Comparison of ENCODE assay signal across 19 cellular contexts in genomic region chr11:68364581-68364980, GRCh38. TPM values are rescaled to one million over a fixed set of nuclear protein-coding genes. Genes with fewer than 3 reads are reported as not detected.
DNase-seq lines count a peak whose midpoint lies in the region; ATAC-seq, FAIRE-seq and TF ChIP-seq lines count a peak whose summit lies in the region.
"Had no signal": no experiment of that assay in that cellular context is flagged by ENCODE, and none has a peak within 500 bp of the region (broad histone marks: within the 10 kb centered on the region; RNA-seq: fewer than 3 reads in every experiment).

No MANE protein-coding gene starts in this region.

- DNase-seq in activated CD4-positive, alpha-beta T cell treated with anti-CD3 and anti-CD28 coated beads for 36 hours: no peak
- no peak for DNase-seq in activated CD4-positive, alpha-beta T cell treated with anti-CD3 and anti-CD28 coated beads, Interleukin-2, amount 10 ng/mL, durations not matched to agents 24 days and 14 days
- DNase-seq in astrocyte (ENCODE audit: low read depth) (no peak), neural progenitor cell (ENCODE audit: low spot score) (no peak), mammary epithelial cell (no peak), lower leg skin (ENCODE audit: low spot score in 2 of 2) (no peak), body of pancreas (no peak)
- DNase-seq in stimulated activated naive CD4-positive, alpha-beta T cell (lab: John Stamatoyannopoulos, UW): no peak
- DNase-seq: COR-L47, DMS79, GOT3, NCI-H1417, NCI-H1930, NCI-H2171, NCI-H774, Peyer's patch, SIG-M5 had no signal

- no peaks in the 10 kb centered on the region for H3K36me3 ChIP-seq in astrocyte (ENCODE audit: insufficient read depth, low read length)
- H3K36me3 ChIP-seq in neural progenitor cell: no peaks in the 10 kb centered on the region
- peaks cover 4% of the 10 kb centered on the region for H3K36me3 ChIP-seq in mammary epithelial cell (ENCODE audit: insufficient read depth, low read length)
- peaks cover 0 to 3% of the 10 kb centered on the region in 2 donors for H3K36me3 ChIP-seq in body of pancreas (replicated peaks in 1 of 2; ENCODE audit: insufficient read depth in 1 of 2, low read depth in 2 of 2)

- no peaks in the 10 kb centered on the region for H3K27me3 ChIP-seq in astrocyte (ENCODE audit: insufficient read depth, low read length)
- H3K27me3 ChIP-seq in neural progenitor cell: no peaks in the 10 kb centered on the region
- H3K27me3 ChIP-seq in mammary epithelial cell (ENCODE audit: insufficient read depth, low read length): no peaks in the 10 kb centered on the region
- H3K27me3 ChIP-seq in body of pancreas: no peaks in the 10 kb centered on the region
- H3K27me3 ChIP-seq: Peyer's patch had no signal

- no peak overlapping the region for H2AFZ ChIP-seq in astrocyte (ENCODE audit: low read depth, low read length)
- no peak overlapping the region for H2AFZ ChIP-seq in neural progenitor cell (replicated peaks)
- no peak overlapping the region for H2AFZ ChIP-seq in mammary epithelial cell (ENCODE audit: low read depth, low read length)

- intact Hi-C loops in activated CD4-positive, alpha-beta T cell treated with anti-CD3 and anti-CD28 coated beads for 36 hours (cut with DNase I, micrococcal nuclease): no loop called here
- intact Hi-C loops in activated CD4-positive, alpha-beta T cell treated with anti-CD3 and anti-CD28 coated beads, Interleukin-2, amount 10 ng/mL, durations not matched to agents 24 days and 14 days (cut with micrococcal nuclease): no loop called here
- intact Hi-C loops in mammary epithelial cell (cut with micrococcal nuclease): no loop called here
- intact Hi-C loops in lower leg skin (cut with DNase I; ENCODE audit: low total_unique reads): no loop called here
- intact Hi-C loops in body of pancreas (cut with DNase I): no loop called here

- H3K4me3 ChIP-seq in astrocyte (ENCODE audit: insufficient read depth, low read depth, low read length): no peak overlapping the region
- H3K4me3 ChIP-seq in neural progenitor cell: no peak overlapping the region
- no peak overlapping the region for H3K4me3 ChIP-seq in mammary epithelial cell (replicated peaks in 1 of 3; ENCODE audit: insufficient read depth in 1 of 3, low read depth in 2 of 3, low read length in 3 of 3)
- no peak overlapping the region for H3K4me3 ChIP-seq in lower leg skin (ENCODE audit: low read depth, poor library complexity, severe bottlenecking)
- H3K4me3 ChIP-seq in body of pancreas: no peak overlapping the region
- H3K4me3 ChIP-seq: Peyer's patch had no signal

- H3K79me2 ChIP-seq in astrocyte (ENCODE audit: insufficient read depth, low read length): no peaks in the 10 kb centered on the region
- H3K79me2 ChIP-seq in neural progenitor cell (ENCODE audit: low read depth): no peaks in the 10 kb centered on the region
- no peaks in the 10 kb centered on the region for H3K79me2 ChIP-seq in mammary epithelial cell (ENCODE audit: insufficient read depth, low read length)

- CTCF ChIA-PET in activated CD4-positive, alpha-beta T cell treated with anti-CD3 and anti-CD28 coated beads for 36 hours (lab: Charles Lee): interaction anchor here (0.7 kb wide), 1 partner anchor 10 kb away, joined by 3 read pairs; no protein-coding TSS in a partner anchor
- CTCF ChIA-PET in mammary epithelial cell (lab: Charles Lee; ENCODE audit: low non-redundant PET): no interaction called here

- no peak for TF ChIP-seq POLR2A in lower leg skin (IDR thresholded peaks at IDR 0.05)
- TF ChIP-seq POLR2A in body of pancreas (IDR thresholded peaks at IDR 0.05): no peak

- H3K4me3 Mint-ChIP-seq in activated CD4-positive, alpha-beta T cell treated with anti-CD3 and anti-CD28 coated beads for 36 hours: no peak overlapping the region
- no peak overlapping the region for H3K4me3 Mint-ChIP-seq in activated CD4-positive, alpha-beta T cell treated with anti-CD3 and anti-CD28 coated beads, Interleukin-2, amount 10 ng/mL, durations not matched to agents 24 days and 14 days
- H3K4me3 Mint-ChIP-seq in astrocyte (ENCODE audit: unreplicated experiment) (peak overlapping the region; percentile 54), neural progenitor cell (peak overlapping the region; percentile 24)
- H3K4me3 Mint-ChIP-seq: CD14-positive monocyte had no signal

- no peaks in the 10 kb centered on the region for H4K20me1 ChIP-seq in astrocyte (ENCODE audit: insufficient read depth, low read length)
- H4K20me1 ChIP-seq in neural progenitor cell (ENCODE audit: low read depth): no peaks in the 10 kb centered on the region
- H4K20me1 ChIP-seq in mammary epithelial cell (ENCODE audit: insufficient read depth, low read length): no peaks in the 10 kb centered on the region

- FAIRE-seq in astrocyte (lab: Jason Lieb, UNC): no peak
- FAIRE-seq: A204.1 had no signal

- POLR2A ChIA-PET in activated CD4-positive, alpha-beta T cell treated with anti-CD3 and anti-CD28 coated beads for 36 hours (lab: Charles Lee): no interaction called here

- peak overlapping the region; percentile 15 for H3K27ac Mint-ChIP-seq in activated CD4-positive, alpha-beta T cell treated with anti-CD3 and anti-CD28 coated beads for 36 hours
- H3K27ac Mint-ChIP-seq in activated CD4-positive, alpha-beta T cell treated with anti-CD3 and anti-CD28 coated beads, Interleukin-2, amount 10 ng/mL, durations not matched to agents 24 days and 14 days: no peak overlapping the region
- no peak overlapping the region for H3K27ac Mint-ChIP-seq in astrocyte (ENCODE audit: unreplicated experiment)
- H3K27ac Mint-ChIP-seq in neural progenitor cell: peak overlapping the region; percentile 54

- no peaks in the 10 kb centered on the region for H3F3A ChIP-seq in neural progenitor cell (ENCODE audit: low read depth)

- no peak overlapping the region for H3K9ac ChIP-seq in astrocyte (ENCODE audit: low read length)
- H3K9ac ChIP-seq in neural progenitor cell: no peak overlapping the region
- no peak overlapping the region for H3K9ac ChIP-seq in mammary epithelial cell (ENCODE audit: insufficient read depth, low read length)

- TF ChIP-seq CTCF in astrocyte (IDR thresholded peaks at IDR 0.05; ENCODE audit: insufficient read depth, low read depth, low read length): no peak
- TF ChIP-seq CTCF in neural progenitor cell (IDR thresholded peaks at IDR 0.05): no peak
- no peak for TF ChIP-seq CTCF in mammary epithelial cell (conservative IDR thresholded peaks at IDR 0.05 in 1 of 2, IDR thresholded peaks at IDR 0.05 in 1 of 2; ENCODE audit: extremely low read depth in 1 of 2, insufficient read depth in 1 of 2, low read depth in 1 of 2, low read length in 2 of 2)
- no peak for TF ChIP-seq CTCF in lower leg skin (IDR thresholded peaks at IDR 0.05)
- no peak for TF ChIP-seq CTCF in body of pancreas (IDR thresholded peaks at IDR 0.05)

- dilution Hi-C loops in mammary epithelial cell (cut with HindIII; ENCODE audit: low sequenced_read_pairs): no loop called here

- no peak overlapping the region for H3K4me2 ChIP-seq in astrocyte (ENCODE audit: low read length)
- no peak overlapping the region for H3K4me2 ChIP-seq in neural progenitor cell
- H3K4me2 ChIP-seq in mammary epithelial cell (ENCODE audit: insufficient read depth, low read depth, low read length): no peak overlapping the region

- H3K4me1 Mint-ChIP-seq in activated CD4-positive, alpha-beta T cell treated with anti-CD3 and anti-CD28 coated beads for 36 hours: no peaks in the 10 kb centered on the region
- H3K4me1 Mint-ChIP-seq in activated CD4-positive, alpha-beta T cell treated with anti-CD3 and anti-CD28 coated beads, Interleukin-2, amount 10 ng/mL, durations not matched to agents 24 days and 14 days: peaks cover 14% of the 10 kb centered on the region
- H3K4me1 Mint-ChIP-seq in astrocyte (ENCODE audit: low read depth, unreplicated experiment) (no peaks in the 10 kb centered on the region), neural progenitor cell (peaks cover 10% of the 10 kb centered on the region)

- no peak for ATAC-seq in activated CD4-positive, alpha-beta T cell treated with anti-CD3 and anti-CD28 coated beads for 36 hours
- ATAC-seq in body of pancreas: no peak

- H3K9me3 ChIP-seq in astrocyte (ENCODE audit: insufficient read depth, low read depth, low read length): no peaks in the 10 kb centered on the region
- H3K9me3 ChIP-seq in neural progenitor cell (ENCODE audit: low read depth): no peaks in the 10 kb centered on the region
- H3K9me3 ChIP-seq in mammary epithelial cell (replicated peaks; ENCODE audit: insufficient read depth, low read length): no peaks in the 10 kb centered on the region
- H3K9me3 ChIP-seq in body of pancreas: no peaks in the 10 kb centered on the region
- H3K9me3 ChIP-seq: Peyer's patch had no signal

- H3K9me3 Mint-ChIP-seq in activated CD4-positive, alpha-beta T cell treated with anti-CD3 and anti-CD28 coated beads for 36 hours (ENCODE audit: low read depth): no peaks in the 10 kb centered on the region
- H3K9me3 Mint-ChIP-seq in activated CD4-positive, alpha-beta T cell treated with anti-CD3 and anti-CD28 coated beads, Interleukin-2, amount 10 ng/mL, durations not matched to agents 24 days and 14 days: no peaks in the 10 kb centered on the region
- H3K9me3 Mint-ChIP-seq in astrocyte (ENCODE audit: unreplicated experiment) (peaks cover 2% of the 10 kb centered on the region), neural progenitor cell (no peaks in the 10 kb centered on the region)

- H3K27me3 Mint-ChIP-seq in activated CD4-positive, alpha-beta T cell treated with anti-CD3 and anti-CD28 coated beads for 36 hours: no peaks in the 10 kb centered on the region
- no peaks in the 10 kb centered on the region for H3K27me3 Mint-ChIP-seq in activated CD4-positive, alpha-beta T cell treated with anti-CD3 and anti-CD28 coated beads, Interleukin-2, amount 10 ng/mL, durations not matched to agents 24 days and 14 days
- H3K27me3 Mint-ChIP-seq in astrocyte (ENCODE audit: low read depth, unreplicated experiment): no peaks in the 10 kb centered on the region
- peaks cover 8% of the 10 kb centered on the region for H3K27me3 Mint-ChIP-seq in neural progenitor cell (ENCODE audit: insufficient read depth, low read depth)

- H3K27ac ChIP-seq in astrocyte (ENCODE audit: low read depth, low read length) (no peak overlapping the region), neural progenitor cell (no peak overlapping the region), mammary epithelial cell (ENCODE audit: insufficient read depth, low read depth, low read length) (no peak overlapping the region), body of pancreas (no peak overlapping the region)
- H3K27ac ChIP-seq: Peyer's patch had no signal

- 95% methylated on average over 4 of the region's 6 CpGs for WGBS in mammary epithelial cell (ENCODE audit: low coverage, missing lambda C conversion rate)
- 88 to 93% methylated on average over 6 of the region's 6 CpGs for WGBS in lower leg skin, 2 donors
- 87 to 97% methylated on average over 4 to 6 of the region's 6 CpGs for WGBS in body of pancreas, 2 donors

- H3K4me1 ChIP-seq in astrocyte (ENCODE audit: insufficient read depth, low read length) (no peaks in the 10 kb centered on the region), neural progenitor cell (no peaks in the 10 kb centered on the region), mammary epithelial cell (ENCODE audit: insufficient read depth, low read length) (no peaks in the 10 kb centered on the region), body of pancreas (no peaks in the 10 kb centered on the region)
- H3K4me1 ChIP-seq: Peyer's patch had no signal

- in situ Hi-C loops in mammary epithelial cell (cut with MboI; ENCODE audit: low sequenced_read_pairs in 2 of 2): no loop called here

- no TSS peak for BruUV-seq in mammary epithelial cell (replicated peaks; lab: Mats Ljungman, UMichigan)

- no peaks in the 10 kb centered on the region for H3K36me3 Mint-ChIP-seq in activated CD4-positive, alpha-beta T cell treated with anti-CD3 and anti-CD28 coated beads for 36 hours (ENCODE audit: low read depth)
- H3K36me3 Mint-ChIP-seq in activated CD4-positive, alpha-beta T cell treated with anti-CD3 and anti-CD28 coated beads, Interleukin-2, amount 10 ng/mL, durations not matched to agents 24 days and 14 days (ENCODE audit: low read depth): peaks cover 20% of the 10 kb centered on the region
- H3K36me3 Mint-ChIP-seq in astrocyte (ENCODE audit: low read depth, unreplicated experiment) (peaks cover 20% of the 10 kb centered on the region), neural progenitor cell (peaks cover 28% of the 10 kb centered on the region)
- H3K36me3 Mint-ChIP-seq: CD14-positive monocyte had no signal

RNA-seq across cellular contexts. Expression of gene LRP5, which starts 52.2 kb away (rescaled TPM):
- total RNA-seq in activated CD4-positive, alpha-beta T cell treated with anti-CD3 and anti-CD28 coated beads for 36 hours: 10 to 100 TPM; 11.7 to 13.6 TPM
- total RNA-seq in activated CD4-positive, alpha-beta T cell treated with anti-CD3 and anti-CD28 coated beads, Interleukin-2, amount 10 ng/mL, durations not matched to agents 24 days and 14 days: 23.8 and 33.8 TPM in 2 replicates
- total RNA-seq in astrocyte: 19.6 and 20.2 TPM in 2 replicates
- total RNA-seq in neural progenitor cell (ENCODE audit: low replicate concordance): 7.3 and 24.0 TPM in 2 replicates
- 10 to 100 TPM; 32.6 to 41.7 TPM for total RNA-seq in mammary epithelial cell
- 13.5 TPM for polyA plus RNA-seq in mammary epithelial cell
- polyA minus RNA-seq in mammary epithelial cell: 19.7 TPM
- total RNA-seq in lower leg skin: 10 to 100 TPM; 25.0 to 53.5 (median 29.3) TPM
- total RNA-seq in body of pancreas: 10 to 100 TPM; 43.3 to 63.6 TPM

Comparison
In these comparisons a context has a peak if more than half of its experiments do, and no peak if none do; other contexts are left out.
1. H3K27ac Mint-ChIP-seq: peak in activated CD4-positive, alpha-beta T cell treated with anti-CD3 and anti-CD28 coated beads for 36 hours (single experiment) and neural progenitor cell (single experiment); none in activated CD4-positive, alpha-beta T cell treated with anti-CD3 and anti-CD28 coated beads, Interleukin-2, amount 10 ng/mL, durations not matched to agents 24 days and 14 days (single experiment) and astrocyte (single experiment).
2. H3K4me3 Mint-ChIP-seq: peak in astrocyte (single experiment) and neural progenitor cell (single experiment); none in activated CD4-positive, alpha-beta T cell treated with anti-CD3 and anti-CD28 coated beads for 36 hours (single experiment) and activated CD4-positive, alpha-beta T cell treated with anti-CD3 and anti-CD28 coated beads, Interleukin-2, amount 10 ng/mL, durations not matched to agents 24 days and 14 days (single experiment).